Comparison of ENCODE assay signal across 19 cellular contexts in the genomic region with DNA sequence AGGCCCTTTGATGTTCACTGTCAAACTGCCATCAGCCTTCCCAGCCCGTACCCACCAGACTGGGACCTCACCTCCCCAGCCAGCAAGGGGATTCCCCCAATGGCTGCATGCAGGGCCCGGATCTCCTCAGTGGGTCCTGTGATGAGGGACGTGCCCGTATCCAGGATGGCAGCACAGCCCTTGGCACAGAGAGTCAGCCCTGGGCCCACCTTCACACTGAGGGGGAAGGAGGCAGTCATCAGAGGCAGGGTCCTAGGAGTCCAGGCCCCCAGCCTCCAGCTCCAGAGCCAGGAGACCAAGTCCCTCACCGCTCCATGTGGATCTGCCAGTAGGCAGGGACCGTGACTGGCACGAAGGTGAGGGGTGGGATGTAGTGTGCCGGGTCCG. TPM values are rescaled to one million over a fixed set of nuclear protein-coding genes. Genes with fewer than 3 reads are reported as not detected.
DNase-seq lines count a peak whose midpoint lies in the region; ATAC-seq, FAIRE-seq and TF ChIP-seq lines count a peak whose summit lies in the region.
"Had no signal": no experiment of that assay in that cellular context is flagged by ENCODE, and none has a peak within 500 bp of the region (broad histone marks: within the 10 kb centered on the region; RNA-seq: fewer than 3 reads in every experiment).

No MANE protein-coding gene starts in this region.

- peak; percentile 57 for FAIRE-seq in GM12892 (lab: Jason Lieb, UNC)

- H3K9ac ChIP-seq in neuronal stem cell (ENCODE audit: low read depth, low read length, poor library complexity): no peak overlapping the region
- H3K9ac ChIP-seq: neural progenitor cell had no signal

- no peak overlapping the region for H3K4me3 Mint-ChIP-seq in activated CD8-positive, alpha-beta memory T cell treated with anti-CD3 and anti-CD28 coated beads, Interleukin-2, amount 10 ng/mL, durations not matched to agents 7 days and 5 days
- peak overlapping the region; percentile 93 for H3K4me3 Mint-ChIP-seq in activated naive CD8-positive, alpha-beta T cell treated with anti-CD3 and anti-CD28 coated beads, Interleukin-2, amount 10 ng/mL, durations not matched to agents 7 days and 5 days
- H3K4me3 Mint-ChIP-seq in MCF 10A (ENCODE audit: unreplicated experiment): no peak overlapping the region
- H3K4me3 Mint-ChIP-seq: neural progenitor cell had no signal

- peaks cover 55% of the 10 kb centered on the region for H3K4me1 Mint-ChIP-seq in activated CD8-positive, alpha-beta memory T cell treated with anti-CD3 and anti-CD28 coated beads, Interleukin-2, amount 10 ng/mL, durations not matched to agents 7 days and 5 days
- peaks cover 42% of the 10 kb centered on the region for H3K4me1 Mint-ChIP-seq in activated naive CD8-positive, alpha-beta T cell treated with anti-CD3 and anti-CD28 coated beads, Interleukin-2, amount 10 ng/mL, durations not matched to agents 7 days and 5 days
- H3K4me1 Mint-ChIP-seq in MCF 10A (ENCODE audit: insufficient read depth, unreplicated experiment): peaks cover 4% of the 10 kb centered on the region

- peaks cover 5 to 11% of the 10 kb centered on the region in 2 donors for H3K9me3 ChIP-seq in neuronal stem cell (replicated peaks in 1 of 2; ENCODE audit: control insufficient read depth in 2 of 2, insufficient read depth in 1 of 2, low read depth in 1 of 2, low read length in 2 of 2)
- H3K9me3 ChIP-seq: gastroesophageal sphincter, transverse colon had no signal

- TF ChIP-seq CTCF in RWPE1 (conservative IDR thresholded peaks at IDR 0.05; ENCODE audit: low read depth) (no peak), MCF 10A (IDR thresholded peaks at IDR 0.05; ENCODE audit: unreplicated experiment) (no peak)

- no CpG with 5 or more reads among the region's 9 CpGs for WGBS in neuronal stem cell (ENCODE audit: extremely low coverage in 2 of 2, insufficient read length in 2 of 2, insufficient replicate concordance in 1 of 2), 2 donors

- intact Hi-C loops in MCF 10A (cut with micrococcal nuclease): no loop called here

- no peak overlapping the region for H2BK120ac ChIP-seq in neuronal stem cell (ENCODE audit: low read depth, low read length)

- H3K4me3 ChIP-seq in neuronal stem cell (ENCODE audit: low read length in 2 of 2): no peak overlapping the region
- H3K4me3 ChIP-seq: neural progenitor cell had no signal

- no TSS peak for BruUV-seq in MCF 10A (replicated peaks; lab: Mats Ljungman, UMichigan)

- no peak overlapping the region for H2BK12ac ChIP-seq in neuronal stem cell (ENCODE audit: low read length)

- peaks cover 0 to 2% of the 10 kb centered on the region in 2 donors for H3K36me3 ChIP-seq in neuronal stem cell (replicated peaks in 1 of 2; ENCODE audit: control insufficient read depth in 2 of 2, insufficient read depth in 2 of 2, low read length in 2 of 2)
- H3K36me3 ChIP-seq: gastroesophageal sphincter, neural progenitor cell, transverse colon had no signal

- peak overlapping the region; percentile 65 for H4K8ac ChIP-seq in neuronal stem cell (ENCODE audit: low read depth, low read length)

- H3K4me1 ChIP-seq in neuronal stem cell (ENCODE audit: control insufficient read depth in 2 of 2, insufficient read depth in 1 of 2, low read depth in 1 of 2, low read length in 2 of 2): peaks cover 0 to 6% of the 10 kb centered on the region in 2 donors

- POLR2A ChIA-PET in activated naive CD8-positive, alpha-beta T cell treated with anti-CD3 and anti-CD28 coated beads, Interleukin-2, amount 10 ng/mL, durations not matched to agents 7 days and 5 days (lab: Charles Lee): interaction anchor here (1.5 kb wide), 1 partner anchor 16 kb away, joined by 4 read pairs; no protein-coding TSS in a partner anchor
- POLR2A ChIA-PET in RWPE1 (lab: Yijun Ruan, JAX; ENCODE audit: low non-redundant PET) (no interaction called here), MCF 10A (lab: Yijun Ruan, JAX) (no interaction called here)

- no peaks in the 10 kb centered on the region for H3K27me3 Mint-ChIP-seq in activated CD8-positive, alpha-beta memory T cell treated with anti-CD3 and anti-CD28 coated beads, Interleukin-2, amount 10 ng/mL, durations not matched to agents 7 days and 5 days
- peaks cover 2% of the 10 kb centered on the region for H3K27me3 Mint-ChIP-seq in activated naive CD8-positive, alpha-beta T cell treated with anti-CD3 and anti-CD28 coated beads, Interleukin-2, amount 10 ng/mL, durations not matched to agents 7 days and 5 days
- peaks cover 11% of the 10 kb centered on the region for H3K27me3 Mint-ChIP-seq in MCF 10A (ENCODE audit: insufficient read depth, unreplicated experiment)

- peak overlapping the region; percentile 13 for H2BK5ac ChIP-seq in neuronal stem cell (ENCODE audit: low read length)

- peak overlapping the region; percentile 98 for H3K27ac Mint-ChIP-seq in activated CD8-positive, alpha-beta memory T cell treated with anti-CD3 and anti-CD28 coated beads, Interleukin-2, amount 10 ng/mL, durations not matched to agents 7 days and 5 days
- H3K27ac Mint-ChIP-seq in activated naive CD8-positive, alpha-beta T cell treated with anti-CD3 and anti-CD28 coated beads, Interleukin-2, amount 10 ng/mL, durations not matched to agents 7 days and 5 days: peak overlapping the region; percentile 98
- H3K27ac Mint-ChIP-seq in MCF 10A (ENCODE audit: low read depth, unreplicated experiment): no peak overlapping the region
- H3K27ac Mint-ChIP-seq: neural progenitor cell had no signal

- no peak overlapping the region for H3K4me2 ChIP-seq in neuronal stem cell (ENCODE audit: insufficient read depth, low read length, poor library complexity, severe bottlenecking)
- H3K4me2 ChIP-seq: neural progenitor cell had no signal

- H3K18ac ChIP-seq in neuronal stem cell (ENCODE audit: low read length): no peak overlapping the region

- no peak for DNase-seq in activated CD8-positive, alpha-beta memory T cell treated with anti-CD3 and anti-CD28 coated beads, Interleukin-2, amount 10 ng/mL, durations not matched to agents 7 days and 5 days
- no peak for DNase-seq in activated CD8-positive, alpha-beta memory T cell treated with anti-CD3 and anti-CD28 coated beads for 24 hours
- DNase-seq in GM12892 (ENCODE audit: insufficient read length): no peak
- DNase-seq in activated naive CD8-positive, alpha-beta T cell treated with anti-CD3 and anti-CD28 coated beads, Interleukin-2, amount 10 ng/mL, durations not matched to agents 7 days and 5 days: no peak
- no peak for DNase-seq in neuronal stem cell (ENCODE audit: low spot score)
- no peak for DNase-seq in RWPE1 (ENCODE audit: low spot score)
- DNase-seq in MCF 10A (ENCODE audit: unreplicated experiment): no peak
- DNase-seq in stimulated activated CD4-positive, alpha-beta T cell treated with anti-CD3 and anti-CD28 coated beads, Interleukin-4, amount 100 ng/mL, for 4 hours: no peak
- DNase-seq: activated CD4-positive, CD25-positive, alpha-beta regulatory T cell; COR-L47; HCEC 1CT; IMR-90; left cardiac atrium; NCI-H510A; SHP77 treated with DMSO at 0.1 percent for 48 hours; transverse colon had no signal

- peaks cover 3% of the 10 kb centered on the region for H3K79me1 ChIP-seq in neuronal stem cell (ENCODE audit: low read depth, low read length)

- no peak for TF ChIP-seq POLR2A in GM12892 (IDR thresholded peaks at IDR 0.05; ENCODE audit: low read depth, low read length)

- H3K14ac ChIP-seq in neuronal stem cell (ENCODE audit: low read length): no peak overlapping the region

- no peak for ATAC-seq in activated CD8-positive, alpha-beta memory T cell treated with anti-CD3 and anti-CD28 coated beads, Interleukin-2, amount 10 ng/mL, durations not matched to agents 7 days and 5 days
- ATAC-seq in activated naive CD8-positive, alpha-beta T cell treated with anti-CD3 and anti-CD28 coated beads, Interleukin-2, amount 10 ng/mL, durations not matched to agents 7 days and 5 days (ENCODE audit: low read depth): no peak
- ATAC-seq: gastroesophageal sphincter had no signal

- no peak overlapping the region for H2AK5ac ChIP-seq in neuronal stem cell (ENCODE audit: low read depth, low read length)

- no peak overlapping the region for H3K27ac ChIP-seq in neuronal stem cell (replicated peaks; ENCODE audit: low read length)
- no peak overlapping the region for H3K27ac ChIP-seq in RWPE1
- H3K27ac ChIP-seq: neural progenitor cell had no signal

- H3K4ac ChIP-seq in neuronal stem cell (ENCODE audit: low read length): no peak overlapping the region

- H2BK15ac ChIP-seq in neuronal stem cell (ENCODE audit: low read length): no peak overlapping the region

- H3K27me3 ChIP-seq in neuronal stem cell (ENCODE audit: control insufficient read depth in 3 of 3, insufficient read depth in 3 of 3, low read depth in 1 of 3, low read length in 3 of 3): peaks cover 0 to 2% (median 0%) of the 10 kb centered on the region in 3 experiments
- H3K27me3 ChIP-seq: neural progenitor cell, transverse colon had no signal

- no peaks in the 10 kb centered on the region for H3K9me3 Mint-ChIP-seq in activated CD8-positive, alpha-beta memory T cell treated with anti-CD3 and anti-CD28 coated beads, Interleukin-2, amount 10 ng/mL, durations not matched to agents 7 days and 5 days (ENCODE audit: low read depth)
- no peaks in the 10 kb centered on the region for H3K9me3 Mint-ChIP-seq in activated naive CD8-positive, alpha-beta T cell treated with anti-CD3 and anti-CD28 coated beads, Interleukin-2, amount 10 ng/mL, durations not matched to agents 7 days and 5 days
- H3K9me3 Mint-ChIP-seq in MCF 10A (ENCODE audit: unreplicated experiment): no peaks in the 10 kb centered on the region

- H3K23ac ChIP-seq in neuronal stem cell (ENCODE audit: low read depth, low read length, poor library complexity): no peak overlapping the region

- CTCF ChIA-PET in activated CD8-positive, alpha-beta memory T cell treated with anti-CD3 and anti-CD28 coated beads, Interleukin-2, amount 10 ng/mL, durations not matched to agents 7 days and 5 days (lab: Charles Lee): interaction anchor here (5.2 kb wide), 1 partner anchor 10 kb away, joined by 64 read pairs; no protein-coding TSS in a partner anchor
- CTCF ChIA-PET in RWPE1 (lab: Yijun Ruan, JAX) (interaction anchor here (1.3 kb wide), 1 partner anchor 10 kb away, joined by 5 read pairs; no protein-coding TSS in a partner anchor), MCF 10A (lab: Yijun Ruan, JAX) (interaction anchor here (0.6 kb wide), 1 partner anchor 38 kb away, joined by 5 read pairs; no protein-coding TSS in a partner anchor)

- peaks cover 13% of the 10 kb centered on the region for H3K36me3 Mint-ChIP-seq in activated CD8-positive, alpha-beta memory T cell treated with anti-CD3 and anti-CD28 coated beads, Interleukin-2, amount 10 ng/mL, durations not matched to agents 7 days and 5 days
- peaks cover 13% of the 10 kb centered on the region for H3K36me3 Mint-ChIP-seq in activated naive CD8-positive, alpha-beta T cell treated with anti-CD3 and anti-CD28 coated beads, Interleukin-2, amount 10 ng/mL, durations not matched to agents 7 days and 5 days
- H3K36me3 Mint-ChIP-seq in MCF 10A (ENCODE audit: insufficient read depth, unreplicated experiment): no peaks in the 10 kb centered on the region

- H4K91ac ChIP-seq in neuronal stem cell (ENCODE audit: low read depth, low read length, poor library complexity): no peak overlapping the region

- H2AFZ ChIP-seq in neuronal stem cell (ENCODE audit: low read length): no peak overlapping the region
- H2AFZ ChIP-seq: neural progenitor cell had no signal

RNA-seq across cellular contexts. Expression of a gene that starts 6.0 kb away (rescaled TPM):
- 1 to 10 TPM; 5.3 to 8.8 TPM for total RNA-seq in activated CD8-positive, alpha-beta memory T cell treated with anti-CD3 and anti-CD28 coated beads, Interleukin-2, amount 10 ng/mL, durations not matched to agents 7 days and 5 days
- polyA plus RNA-seq in GM12892 (2012; ENCODE audit: missing spikeins): 2.3 TPM
- 1 to 10 TPM; 4.8 to 5.4 TPM for total RNA-seq in activated naive CD8-positive, alpha-beta T cell treated with anti-CD3 and anti-CD28 coated beads, Interleukin-2, amount 10 ng/mL, durations not matched to agents 7 days and 5 days
- 0.84 TPM for polyA plus RNA-seq in neuronal stem cell (2013, experiment 1 of 2)
- polyA plus RNA-seq in neuronal stem cell (2013, experiment 2 of 2): 0.72 TPM
- 0.49 and 0.51 TPM in 2 replicates for total RNA-seq in MCF 10A (2022)
- total RNA-seq: IMR-90 had no signal

RNA-seq across cellular contexts. Expression of a gene that starts 16.8 kb away (rescaled TPM):
- total RNA-seq in activated CD8-positive, alpha-beta memory T cell treated with anti-CD3 and anti-CD28 coated beads, Interleukin-2, amount 10 ng/mL, durations not matched to agents 7 days and 5 days: 10 to 100 TPM; 62.2 to 69.8 TPM
- polyA plus RNA-seq in GM12892 (2012; ENCODE audit: missing spikeins): 16.3 TPM
- total RNA-seq in activated naive CD8-positive, alpha-beta T cell treated with anti-CD3 and anti-CD28 coated beads, Interleukin-2, amount 10 ng/mL, durations not matched to agents 7 days and 5 days: 10 to 100 TPM; 81.6 to 82.8 TPM
- 15.5 TPM for polyA plus RNA-seq in neuronal stem cell (2013, experiment 1 of 2)
- polyA plus RNA-seq in neuronal stem cell (2013, experiment 2 of 2): 15.1 TPM
- total RNA-seq in MCF 10A (2022): 62.0 and 65.7 TPM in 2 replicates

RNA-seq across cellular contexts. Expression of a gene that starts 24.7 kb away (rescaled TPM):
- total RNA-seq in activated CD8-positive, alpha-beta memory T cell treated with anti-CD3 and anti-CD28 coated beads, Interleukin-2, amount 10 ng/mL, durations not matched to agents 7 days and 5 days: 100 to 1,000 TPM; 158 to 215 TPM
- polyA plus RNA-seq in GM12892 (2012; ENCODE audit: missing spikeins): 28.7 TPM
- total RNA-seq in activated naive CD8-positive, alpha-beta T cell treated with anti-CD3 and anti-CD28 coated beads, Interleukin-2, amount 10 ng/mL, durations not matched to agents 7 days and 5 days: 100 to 1,000 TPM; 131 to 143 TPM
- 60.2 TPM for polyA plus RNA-seq in neuronal stem cell (2013, experiment 1 of 2)
- polyA plus RNA-seq in neuronal stem cell (2013, experiment 2 of 2): 61.7 TPM
- 18.9 and 31.9 TPM in 2 replicates for total RNA-seq in MCF 10A (2022)

RNA-seq across cellular contexts. Expression of a gene that starts 30.2 kb away (rescaled TPM):
- total RNA-seq in activated CD8-positive, alpha-beta memory T cell treated with anti-CD3 and anti-CD28 coated beads, Interleukin-2, amount 10 ng/mL, durations not matched to agents 7 days and 5 days: 1 to 10 TPM; 1.3 to 2.3 TPM
- polyA plus RNA-seq in GM12892 (2012; ENCODE audit: missing spikeins): 3.0 TPM
- total RNA-seq in activated naive CD8-positive, alpha-beta T cell treated with anti-CD3 and anti-CD28 coated beads, Interleukin-2, amount 10 ng/mL, durations not matched to agents 7 days and 5 days: 1 to 10 TPM; 1.1 to 1.4 TPM
- polyA plus RNA-seq in neuronal stem cell (2013, experiment 1 of 2): 6.8 TPM
- polyA plus RNA-seq in neuronal stem cell (2013, experiment 2 of 2): 6.9 TPM
- not detected in 2 replicates for total RNA-seq in MCF 10A (2022)
- total RNA-seq: IMR-90 had no signal

RNA-seq across cellular contexts. Expression of a gene that starts 59.3 kb away (rescaled TPM):
- total RNA-seq in activated CD8-positive, alpha-beta memory T cell treated with anti-CD3 and anti-CD28 coated beads, Interleukin-2, amount 10 ng/mL, durations not matched to agents 7 days and 5 days: under 1 TPM; 0.23 to 0.66 TPM
- 38.2 TPM for polyA plus RNA-seq in GM12892 (2012; ENCODE audit: missing spikeins)
- total RNA-seq in activated naive CD8-positive, alpha-beta T cell treated with anti-CD3 and anti-CD28 coated beads, Interleukin-2, amount 10 ng/mL, durations not matched to agents 7 days and 5 days: under 1 TPM in 1 of 2 experiments, not detected in 1; 0.42 TPM
- 0.08 TPM for polyA plus RNA-seq in neuronal stem cell (2013, experiment 1 of 2)
- 0.17 TPM for polyA plus RNA-seq in neuronal stem cell (2013, experiment 2 of 2)
- total RNA-seq in MCF 10A (2022): not detected in 2 replicates
- total RNA-seq: cardiac septum, gastroesophageal sphincter, IMR-90, left cardiac atrium had no signal
- polyA plus RNA-seq: IMR-90 had no signal
